24 cellular contexts compared by ENCODE assay signal in the genomic region with DNA sequence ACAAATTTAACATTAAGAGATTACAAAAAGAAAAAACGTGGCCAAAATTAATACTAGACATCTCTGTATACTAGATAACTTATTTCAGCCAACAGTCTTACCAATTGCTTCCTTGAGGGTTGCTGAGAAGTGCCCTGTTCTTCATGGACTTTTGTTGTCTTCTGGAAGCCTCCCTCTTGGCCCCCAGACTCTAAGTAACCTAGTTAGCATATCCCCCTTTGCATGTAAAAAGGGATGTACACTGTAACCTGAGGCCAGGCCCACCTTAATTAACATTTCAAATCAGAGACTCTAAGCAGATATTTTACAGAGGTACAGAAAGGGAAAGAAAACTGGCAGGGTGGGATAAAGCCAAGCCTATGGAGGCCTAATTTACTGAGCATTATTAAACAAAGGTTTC.
DNase-seq lines count a peak whose midpoint lies in the region; ATAC-seq and TF ChIP-seq lines count a peak whose summit lies in the region.
"Had no signal": no experiment of that assay in that cellular context is flagged by ENCODE, and none has a peak within 500 bp of the region (broad histone marks: within the 10 kb centered on the region; RNA-seq: fewer than 3 reads in every experiment).

No MANE protein-coding gene starts in this region.

- no peaks in the 10 kb centered on the region for H3K23me2 ChIP-seq in H9 (ENCODE audit: insufficient read length, low read depth, low read length, poor library complexity, severe bottlenecking)

- H3K27me3 Mint-ChIP-seq in H9 (ENCODE audit: low read depth) (no peaks in the 10 kb centered on the region), WTC11 (ENCODE audit: low read depth) (no peaks in the 10 kb centered on the region; the same call in 1 of the 2 replicates), neural crest cell (ENCODE audit: low read depth) (no peaks in the 10 kb centered on the region)
- H3K27me3 Mint-ChIP-seq: CD4-positive, alpha-beta T cell; IgD-negative memory B cell had no signal

- no peak for DNase-seq in H9
- no peak for DNase-seq in WTC11 (ENCODE audit: low spot score)
- DNase-seq in iPS DF 6.9 (ENCODE audit: low read depth, low spot score): peak; percentile 5
- DNase-seq in neural crest cell (ENCODE audit: low read depth, low spot score): no peak
- no peak for DNase-seq in NCI-H1048 (lab: John Stamatoyannopoulos, UW)
- no peak for DNase-seq in heart right ventricle
- DNase-seq: CD4-positive, alpha-beta T cell; DMS53; GM23248; MM.1S; NCI-H1417; NCI-H1694; NCI-H2081; NCI-H226; NCI-H510A; NCI-H69; OCI-M1; Peyer's patch; SHP77 treated with DMSO at 0.1 percent for 48 hours had no signal

- H3K9ac ChIP-seq in H9 (ENCODE audit: extremely low read depth, insufficient read length, low read length): no peak overlapping the region
- H3K9ac ChIP-seq: BLaER1, GM23248, KMS-11 had no signal

- no peak overlapping the region for H2BK5ac ChIP-seq in H9 (ENCODE audit: insufficient read length, low read length)

- H3K27ac ChIP-seq in H9 (ENCODE audit: insufficient read length, low read depth, low read length): no peak overlapping the region
- H3K27ac ChIP-seq in iPS DF 6.9 (ENCODE audit: low read length): no peak overlapping the region
- no peak overlapping the region for H3K27ac ChIP-seq in heart right ventricle
- H3K27ac ChIP-seq: BLaER1, GM23248, KMS-11, Peyer's patch had no signal

- H3K4me1 ChIP-seq in H9 (ENCODE audit: insufficient read depth, low read length) (no peaks in the 10 kb centered on the region; the same call in 1 of the 2 replicates), iPS DF 6.9 (ENCODE audit: control insufficient read depth, insufficient read depth, low read length) (no peaks in the 10 kb centered on the region; the same call in 1 of the 2 replicates), heart right ventricle (no peaks in the 10 kb centered on the region)
- H3K4me1 ChIP-seq: BLaER1, Peyer's patch had no signal

- no peak overlapping the region for H3K14ac ChIP-seq in H9 (ENCODE audit: insufficient read depth, low read length)

- no peaks in the 10 kb centered on the region for H3K9me3 Mint-ChIP-seq in H9
- H3K9me3 Mint-ChIP-seq in WTC11: peaks cover 10% of the 10 kb centered on the region
- H3K9me3 Mint-ChIP-seq in neural crest cell: peaks cover 4% of the 10 kb centered on the region
- H3K9me3 Mint-ChIP-seq: CD4-positive, alpha-beta T cell had no signal

- H3K4me1 Mint-ChIP-seq in H9: peaks cover 71 to 75% of the 10 kb centered on the region in 2 experiments
- H3K4me1 Mint-ChIP-seq in WTC11: peaks cover 77% of the 10 kb centered on the region
- peaks cover 35% of the 10 kb centered on the region for H3K4me1 Mint-ChIP-seq in neural crest cell
- H3K4me1 Mint-ChIP-seq: IgD-negative memory B cell had no signal

- intact Hi-C loops in heart right ventricle (cut with DNase I): no loop called here

- H3K36me3 Mint-ChIP-seq in H9 (ENCODE audit: insufficient read depth in 1 of 3, low read depth in 3 of 3): no peaks in the 10 kb centered on the region; a peak in 1 of 7 replicates
- no peaks in the 10 kb centered on the region for H3K36me3 Mint-ChIP-seq in WTC11
- no peaks in the 10 kb centered on the region for H3K36me3 Mint-ChIP-seq in neural crest cell (ENCODE audit: low read depth)
- H3K36me3 Mint-ChIP-seq: IgD-negative memory B cell had no signal

- H3T11ph ChIP-seq in H9 (ENCODE audit: low read length): no peak overlapping the region

- no peaks in the 10 kb centered on the region for H3K79me2 ChIP-seq in H9 (ENCODE audit: insufficient read depth, low read length)

- H3K27ac Mint-ChIP-seq in H9 (peak overlapping the region; percentile 31 to 98 (median 96)), WTC11 (peak overlapping the region; percentile 90), neural crest cell (ENCODE audit: unreplicated experiment) (peak overlapping the region; percentile 44)
- H3K27ac Mint-ChIP-seq: CD4-positive, alpha-beta T cell; IgD-negative memory B cell had no signal

- ATAC-seq in WTC11: peak; percentile 90
- no peak for ATAC-seq in HG03457 (IDR thresholded peaks at IDR 0.05; ENCODE audit: unreplicated experiment)
- ATAC-seq in GM21447 (IDR thresholded peaks at IDR 0.05; ENCODE audit: unreplicated experiment): no peak
- ATAC-seq in heart right ventricle: no peak

- H3K4me3 Mint-ChIP-seq in H9 (peak overlapping the region; percentile 58 to 81), WTC11 (peak overlapping the region; percentile 57), neural crest cell (no peak overlapping the region)
- H3K4me3 Mint-ChIP-seq: CD4-positive, alpha-beta T cell; IgD-negative memory B cell had no signal

- no peak overlapping the region for H2BK15ac ChIP-seq in H9 (ENCODE audit: low read depth, low read length)

- peak overlapping the region; percentile 38 for H3K4me2 ChIP-seq in H9 (ENCODE audit: insufficient read depth, insufficient read length, low read length)
- H3K4me2 ChIP-seq: BLaER1, KMS-11 had no signal

- H3K4me3 ChIP-seq in iPS DF 6.9 (ENCODE audit: low read length) (no peak overlapping the region), heart right ventricle (no peak overlapping the region)
- H3K4me3 ChIP-seq: BLaER1, GM23248, Peyer's patch had no signal

- H2BK120ac ChIP-seq in H9 (ENCODE audit: low read depth, low read length, poor library complexity, severe bottlenecking): no peak overlapping the region

- H2BK12ac ChIP-seq in H9 (ENCODE audit: insufficient read length, low read depth, low read length): no peak overlapping the region

- H4K5ac ChIP-seq in H9 (ENCODE audit: insufficient read length, low read depth, low read length): no peak overlapping the region

- no peaks in the 10 kb centered on the region for H3K79me1 ChIP-seq in H9 (ENCODE audit: insufficient read depth, low read depth, low read length, poor library complexity, severe bottlenecking)

- no peak overlapping the region for H3K18ac ChIP-seq in H9 (ENCODE audit: insufficient read length, low read depth, low read length)

- H3K36me3 ChIP-seq in iPS DF 6.9 (ENCODE audit: control insufficient read depth, insufficient read depth, low read length): no peaks in the 10 kb centered on the region
- H3K36me3 ChIP-seq in heart right ventricle: no peaks in the 10 kb centered on the region
- H3K36me3 ChIP-seq: BLaER1, Peyer's patch had no signal

- no peak overlapping the region for H3K23ac ChIP-seq in H9 (ENCODE audit: insufficient read length, low read depth, low read length)

- H3K56ac ChIP-seq in H9 (ENCODE audit: insufficient read length, low read depth, low read length): no peak overlapping the region

- H4K8ac ChIP-seq in H9 (replicated peaks; ENCODE audit: insufficient read length, low read depth, low read length): no peak overlapping the region

- no peak overlapping the region for H4K91ac ChIP-seq in H9 (ENCODE audit: insufficient read length, low read depth, low read length)

- H2BK20ac ChIP-seq in H9 (ENCODE audit: low read depth, low read length, poor library complexity, severe bottlenecking): no peak overlapping the region

- H3K27me3 ChIP-seq in H9 (ENCODE audit: insufficient read depth, low read length): no peaks in the 10 kb centered on the region
- no peaks in the 10 kb centered on the region for H3K27me3 ChIP-seq in iPS DF 6.9 (ENCODE audit: control insufficient read depth, insufficient read depth, low read length)
- no peaks in the 10 kb centered on the region for H3K27me3 ChIP-seq in heart right ventricle
- H3K27me3 ChIP-seq: BLaER1, Peyer's patch had no signal

- H4K20me1 ChIP-seq in H9 (ENCODE audit: control insufficient read depth, insufficient read depth, insufficient read length): no peaks in the 10 kb centered on the region
- H4K20me1 ChIP-seq: BLaER1 had no signal

- WGBS in H9 (ENCODE audit: extremely low coverage, insufficient read length, low lambda C conversion rate): no CpG with 5 or more reads among the region's 1 CpG
- no CpG with 5 or more reads among the region's 1 CpG for WGBS in iPS DF 6.9 (ENCODE audit: insufficient coverage, insufficient read length)
- 70% methylated on average over 1 of the region's 1 CpG for WGBS in heart right ventricle, 2 donors

- no peak overlapping the region for H2AK5ac ChIP-seq in H9 (ENCODE audit: insufficient read length, low read length)

- POLR2A ChIA-PET in WTC11 (lab: Charles Lee): no interaction called here

- H3K9me3 ChIP-seq in H9 (ENCODE audit: control insufficient read depth, low read depth, low read length): no peaks in the 10 kb centered on the region
- H3K9me3 ChIP-seq in iPS DF 6.9 (ENCODE audit: control insufficient read depth, insufficient read depth, low read length): no peaks in the 10 kb centered on the region
- H3K9me3 ChIP-seq in heart right ventricle: no peaks in the 10 kb centered on the region
- H3K9me3 ChIP-seq: BLaER1, Peyer's patch had no signal

- CTCF ChIA-PET in WTC11 (lab: Charles Lee): no interaction called here

- TF ChIP-seq CTCF in H9 (conservative IDR thresholded peaks at IDR 0.05): no peak
- no peak for TF ChIP-seq CTCF in WTC11 (IDR thresholded peaks at IDR 0.05)
- no peak for TF ChIP-seq CTCF in neural crest cell (conservative IDR thresholded peaks at IDR 0.05)
- TF ChIP-seq CTCF in heart right ventricle (IDR thresholded peaks at IDR 0.05): no peak

- H2AFZ ChIP-seq in H9 (ENCODE audit: low read length): no peak overlapping the region
- H2AFZ ChIP-seq: GM23248 had no signal

- no peak overlapping the region for H3K4ac ChIP-seq in H9 (ENCODE audit: low read depth, low read length)

TF ChIP-seq in WTC11, 78 proteins besides CTCF, POLR2A, EP300 and RAD21 (continues in another document):
- TF ChIP-seq ZNF317 (CRISPR knock-in tag; IDR thresholded peaks at IDR 0.05; ENCODE audit: borderline replicate concordance, low read depth) (no peak), NR3C1 (CRISPR knock-in tag; conservative IDR thresholded peaks at IDR 0.05; ENCODE audit: low read depth) (no peak)
- TF ChIP-seq, protein P1, sequence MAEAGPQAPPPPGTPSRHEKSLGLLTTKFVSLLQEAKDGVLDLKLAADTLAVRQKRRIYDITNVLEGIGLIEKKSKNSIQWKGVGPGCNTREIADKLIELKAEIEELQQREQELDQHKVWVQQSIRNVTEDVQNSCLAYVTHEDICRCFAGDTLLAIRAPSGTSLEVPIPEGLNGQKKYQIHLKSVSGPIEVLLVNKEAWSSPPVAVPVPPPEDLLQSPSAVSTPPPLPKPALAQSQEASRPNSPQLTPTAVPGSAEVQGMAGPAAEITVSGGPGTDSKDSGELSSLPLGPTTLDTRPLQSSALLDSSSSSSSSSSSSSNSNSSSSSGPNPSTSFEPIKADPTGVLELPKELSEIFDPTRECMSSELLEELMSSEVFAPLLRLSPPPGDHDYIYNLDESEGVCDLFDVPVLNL (CRISPR knock-in tag; IDR thresholded peaks at IDR 0.05; ENCODE audit: borderline replicate concordance, low read depth): no peak

Comparison
In these comparisons a context has a peak if more than half of its experiments do, and no peak if none do; other contexts are left out.
1. H3K27ac Mint-ChIP-seq: peak in every context shown above with its lines; median percentile 96 in H9; 90 in WTC11; 44 in neural crest cell.